21 cellular contexts compared by ENCODE assay signal in genomic region chr7:17854297-17855047, GRCh38.
DNase-seq lines count a peak whose midpoint lies in the region; ATAC-seq and TF ChIP-seq lines count a peak whose summit lies in the region.
"Had no signal": no experiment of that assay in that cellular context is flagged by ENCODE, and none has a peak within 500 bp of the region (broad histone marks: within the 10 kb centered on the region; RNA-seq: fewer than 3 reads in every experiment).

No MANE protein-coding gene starts in this region.

- no peaks in the 10 kb centered on the region for H3K36me3 ChIP-seq in neural progenitor cell
- H3K36me3 ChIP-seq: thyroid gland had no signal

- H3K27ac Mint-ChIP-seq in central memory CD8-positive, alpha-beta T cell (ENCODE audit: low read depth): peak overlapping the region; percentile 19
- H3K27ac Mint-ChIP-seq in neural progenitor cell: no peak overlapping the region
- H3K27ac Mint-ChIP-seq: activated B cell treated with CpG ODN at 0.5 μM for 24 hours; activated naive CD4-positive, alpha-beta T cell treated with anti-CD3 and anti-CD28 coated beads, Interleukin-2, amount 50 U/mL, for 24 hours; IgD-negative memory B cell; progenitor cell of endocrine pancreas; stimulated activated naive CD8-positive, alpha-beta T cell treated with anti-CD3 and anti-CD28 coated beads, Interleukin-15, Interleukin-2, amounts not matched to agents 100 ng/mL and 50 ng/mL, for 24 hours had no signal

- H3K4me1 Mint-ChIP-seq in central memory CD8-positive, alpha-beta T cell: peaks cover 42% of the 10 kb centered on the region
- no peaks in the 10 kb centered on the region for H3K4me1 Mint-ChIP-seq in neural progenitor cell
- H3K4me1 Mint-ChIP-seq: activated B cell treated with CpG ODN at 0.5 μM for 24 hours had no signal

- no peaks in the 10 kb centered on the region for H3K4me1 ChIP-seq in neural progenitor cell
- H3K4me1 ChIP-seq: lower lobe of right lung, sigmoid colon, thyroid gland had no signal

- H3K9me3 Mint-ChIP-seq in central memory CD8-positive, alpha-beta T cell: peaks cover 6% of the 10 kb centered on the region
- peaks cover 10% of the 10 kb centered on the region for H3K9me3 Mint-ChIP-seq in neural progenitor cell
- H3K9me3 Mint-ChIP-seq: activated naive CD4-positive, alpha-beta T cell treated with anti-CD3 and anti-CD28 coated beads, Interleukin-2, amount 50 U/mL, for 24 hours had no signal

- H3K4me2 ChIP-seq in neural progenitor cell: no peak overlapping the region

- no peak for TF ChIP-seq CTCF in neural progenitor cell (IDR thresholded peaks at IDR 0.05)

- H4K20me1 ChIP-seq in neural progenitor cell (ENCODE audit: low read depth): no peaks in the 10 kb centered on the region

- H3K79me2 ChIP-seq in neural progenitor cell (ENCODE audit: low read depth): no peaks in the 10 kb centered on the region

- no peaks in the 10 kb centered on the region for H3F3A ChIP-seq in neural progenitor cell (ENCODE audit: low read depth)

- no peak overlapping the region for H3K9ac ChIP-seq in neural progenitor cell

- no peaks in the 10 kb centered on the region for H3K27me3 ChIP-seq in neural progenitor cell
- H3K27me3 ChIP-seq: sigmoid colon, thyroid gland had no signal

- peaks cover 14% of the 10 kb centered on the region for H3K36me3 Mint-ChIP-seq in central memory CD8-positive, alpha-beta T cell (ENCODE audit: insufficient read depth)
- H3K36me3 Mint-ChIP-seq in neural progenitor cell: peaks cover 19% of the 10 kb centered on the region

- DNase-seq in LHCN-M2 (ENCODE audit: low read depth): peak; percentile 31
- no peak for DNase-seq in central memory CD8-positive, alpha-beta T cell (ENCODE audit: low spot score in 2 of 2)
- no peak for DNase-seq in neural progenitor cell (ENCODE audit: low spot score)
- DNase-seq in effector CD4-positive, alpha-beta T cell: no peak
- no peak for DNase-seq in NCI-H1092 treated with DMSO at 0.1 percent for 48 hours (lab: John Stamatoyannopoulos, UW)
- DNase-seq: activated B cell treated with CpG ODN at 0.5 μM for 24 hours, aorta, H7, lower lobe of right lung, NCI-H1105 treated with DMSO at 0.1 percent for 48 hours, NCI-H2029 treated with DMSO at 0.1 percent for 48 hours, NCI-H446, sigmoid colon, T-helper 9 cell, thyroid gland had no signal

- no peak overlapping the region for H3K27ac ChIP-seq in neural progenitor cell
- H3K27ac ChIP-seq: lower lobe of right lung, sigmoid colon, thyroid gland had no signal

- no peak overlapping the region for H3K4me3 Mint-ChIP-seq in central memory CD8-positive, alpha-beta T cell
- H3K4me3 Mint-ChIP-seq in neural progenitor cell: no peak overlapping the region
- H3K4me3 Mint-ChIP-seq: activated B cell treated with CpG ODN at 0.5 μM for 24 hours; activated naive CD4-positive, alpha-beta T cell treated with anti-CD3 and anti-CD28 coated beads, Interleukin-2, amount 50 U/mL, for 24 hours; IgD-negative memory B cell; stimulated activated naive CD8-positive, alpha-beta T cell treated with anti-CD3 and anti-CD28 coated beads, Interleukin-15, Interleukin-2, amounts not matched to agents 100 ng/mL and 50 ng/mL, for 24 hours had no signal

- peak; percentile 65 for ATAC-seq in GM18502 (IDR thresholded peaks at IDR 0.05; ENCODE audit: poor library complexity, unreplicated experiment)
- ATAC-seq in GM18907 (IDR thresholded peaks at IDR 0.05; ENCODE audit: unreplicated experiment): peak; percentile 44
- ATAC-seq in central memory CD8-positive, alpha-beta T cell (replicated peaks; ENCODE audit: extremely low read depth, poor library complexity, severe bottlenecking): no peak
- ATAC-seq: lower lobe of right lung had no signal

- H3K27me3 Mint-ChIP-seq in central memory CD8-positive, alpha-beta T cell: no peaks in the 10 kb centered on the region
- H3K27me3 Mint-ChIP-seq in neural progenitor cell (ENCODE audit: insufficient read depth, low read depth): no peaks in the 10 kb centered on the region
- H3K27me3 Mint-ChIP-seq: activated B cell treated with CpG ODN at 0.5 μM for 24 hours; activated naive CD4-positive, alpha-beta T cell treated with anti-CD3 and anti-CD28 coated beads, Interleukin-2, amount 50 U/mL, for 24 hours; IgD-negative memory B cell; progenitor cell of endocrine pancreas; stimulated activated naive CD8-positive, alpha-beta T cell treated with anti-CD3 and anti-CD28 coated beads, Interleukin-15, Interleukin-2, amounts not matched to agents 100 ng/mL and 50 ng/mL, for 24 hours had no signal

- H2AFZ ChIP-seq in neural progenitor cell (replicated peaks): no peak overlapping the region

- H3K4me3 ChIP-seq in neural progenitor cell: no peak overlapping the region
- H3K4me3 ChIP-seq: lower lobe of right lung, sigmoid colon, thyroid gland had no signal

- no peaks in the 10 kb centered on the region for H3K9me3 ChIP-seq in neural progenitor cell (ENCODE audit: low read depth)
- H3K9me3 ChIP-seq: sigmoid colon, thyroid gland had no signal
